ENCODE assay signal across 14 cellular contexts in the genomic region with DNA sequence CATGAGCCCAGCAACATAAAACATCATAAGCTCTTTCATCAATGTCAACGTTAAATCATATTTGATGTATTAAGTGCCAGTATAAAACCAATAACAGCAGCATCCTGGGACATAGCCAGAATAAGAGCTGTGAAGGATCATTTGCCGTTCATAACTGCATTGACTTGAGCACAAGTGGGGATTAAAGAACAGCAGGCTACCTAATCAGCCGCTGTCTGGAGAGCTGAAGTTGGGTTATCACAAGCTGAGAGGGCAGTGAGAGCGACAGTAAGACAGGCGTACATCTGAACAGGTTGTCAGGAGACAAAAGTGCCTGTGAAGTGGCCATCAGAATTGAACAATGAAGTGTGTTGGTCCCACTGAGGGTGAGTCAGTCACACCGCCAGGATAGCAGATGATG.
DNase-seq lines count a peak whose midpoint lies in the region; ATAC-seq and TF ChIP-seq lines count a peak whose summit lies in the region.
"Had no signal": no experiment of that assay in that cellular context is flagged by ENCODE, and none has a peak within 500 bp of the region (broad histone marks: within the 10 kb centered on the region; RNA-seq: fewer than 3 reads in every experiment).

No MANE protein-coding gene starts in this region.

- H3K9me3 Mint-ChIP-seq in activated CD8-positive, alpha-beta T cell treated with anti-CD3 and anti-CD28 coated beads for 36 hours: peaks cover 4% of the 10 kb centered on the region

- no peak for TF ChIP-seq CTCF in activated CD8-positive, alpha-beta T cell treated with anti-CD3 and anti-CD28 coated beads for 36 hours (IDR thresholded peaks at IDR 0.05)

- H3K27ac Mint-ChIP-seq in activated CD8-positive, alpha-beta T cell treated with anti-CD3 and anti-CD28 coated beads for 36 hours: no peak overlapping the region
- H3K27ac Mint-ChIP-seq: CD4-positive, CD25-positive, alpha-beta regulatory T cell had no signal

- DNase-seq in DMS79 treated with DMSO at 0.1 percent for 48 hours (lab: John Stamatoyannopoulos, UW) (peak; percentile 98), NCI-H146 treated with DMSO at 0.1 percent for 48 hours (lab: John Stamatoyannopoulos, UW; ENCODE audit: unreplicated experiment) (peak; percentile 84), NCI-H2227 treated with DMSO at 0.1 percent for 48 hours (lab: John Stamatoyannopoulos, UW) (peak; percentile 86), NCI-H774 (lab: John Stamatoyannopoulos, UW) (peak; percentile 58)
- no peak for DNase-seq in activated CD8-positive, alpha-beta T cell treated with anti-CD3 and anti-CD28 coated beads for 36 hours
- DNase-seq: ACHN; CD4-positive, CD25-positive, alpha-beta regulatory T cell; H7; NCI-H1436; T1000 had no signal

- POLR2A ChIA-PET in activated CD8-positive, alpha-beta T cell treated with anti-CD3 and anti-CD28 coated beads for 36 hours (lab: Charles Lee): no interaction called here

- H3K27me3 Mint-ChIP-seq in activated CD8-positive, alpha-beta T cell treated with anti-CD3 and anti-CD28 coated beads for 36 hours: no peaks in the 10 kb centered on the region
- H3K27me3 Mint-ChIP-seq: CD4-positive, CD25-positive, alpha-beta regulatory T cell had no signal

- no peak for ATAC-seq in HG02870 (IDR thresholded peaks at IDR 0.05; ENCODE audit: unreplicated experiment)
- no peak for ATAC-seq in activated CD8-positive, alpha-beta T cell treated with anti-CD3 and anti-CD28 coated beads for 36 hours
- ATAC-seq in HG02798 (IDR thresholded peaks at IDR 0.05; ENCODE audit: poor library complexity, unreplicated experiment): no peak
- ATAC-seq in GM21619 (IDR thresholded peaks at IDR 0.05; ENCODE audit: unreplicated experiment): no peak
- ATAC-seq: HepG2 had no signal

- intact Hi-C loops in activated CD8-positive, alpha-beta T cell treated with anti-CD3 and anti-CD28 coated beads for 36 hours (cut with micrococcal nuclease): no loop called here

- CTCF ChIA-PET in activated CD8-positive, alpha-beta T cell treated with anti-CD3 and anti-CD28 coated beads for 36 hours (lab: Charles Lee): no interaction called here

- H3K36me3 Mint-ChIP-seq in activated CD8-positive, alpha-beta T cell treated with anti-CD3 and anti-CD28 coated beads for 36 hours (ENCODE audit: low read depth): no peaks in the 10 kb centered on the region
- H3K36me3 Mint-ChIP-seq: CD4-positive, CD25-positive, alpha-beta regulatory T cell had no signal

- no peaks in the 10 kb centered on the region for H3K4me1 Mint-ChIP-seq in activated CD8-positive, alpha-beta T cell treated with anti-CD3 and anti-CD28 coated beads for 36 hours (ENCODE audit: low read depth)
- H3K4me1 Mint-ChIP-seq: CD4-positive, CD25-positive, alpha-beta regulatory T cell had no signal

- H3K4me3 Mint-ChIP-seq in activated CD8-positive, alpha-beta T cell treated with anti-CD3 and anti-CD28 coated beads for 36 hours: no peak overlapping the region
- H3K4me3 Mint-ChIP-seq: CD4-positive, CD25-positive, alpha-beta regulatory T cell had no signal
